Comparison of ENCODE assay signal across 11 cellular contexts in genomic region chr1:1431006-1431844, GRCh38. TPM values are rescaled to one million over a fixed set of nuclear protein-coding genes. Genes with fewer than 3 reads are reported as not detected.
A peak's percentile ranks its signal among the peaks of the same experiment; 100 is the strongest.
DNase-seq lines count a peak whose midpoint lies in the region; FAIRE-seq and TF ChIP-seq lines count a peak whose summit lies in the region.
"Had no signal": no experiment of that assay in that cellular context is flagged by ENCODE, and none has a peak within 500 bp of the region (broad histone marks: within the 10 kb centered on the region; RNA-seq: fewer than 3 reads in every experiment).

No MANE protein-coding gene starts in this region.

- H3K9me3 ChIP-seq in esophagus muscularis mucosa: no peaks in the 10 kb centered on the region
- no peaks in the 10 kb centered on the region for H3K9me3 ChIP-seq in muscle layer of colon (ENCODE audit: low read length)
- H3K9me3 ChIP-seq in tibial nerve: no peaks in the 10 kb centered on the region
- H3K9me3 ChIP-seq in SK-N-SH: no peaks in the 10 kb centered on the region
- H3K9me3 ChIP-seq in small intestine (ENCODE audit: control insufficient read depth, low read depth): no peaks in the 10 kb centered on the region

- no peak overlapping the region for H3K9ac ChIP-seq in muscle layer of colon (ENCODE audit: low read length)
- no peak overlapping the region for H3K9ac ChIP-seq in SK-N-SH

- H3K27ac ChIP-seq in esophagus muscularis mucosa (replicated peaks in 1 of 4) (peak overlapping the region; percentile 96 to 98 (median 97)), muscle layer of colon (ENCODE audit: low read depth, low read length) (peak overlapping the region; percentile 94), tibial nerve (peak overlapping the region; percentile 49 to 99 (median 86)), SK-N-SH (ENCODE audit: low read depth in 2 of 2, low read length in 1 of 2) (no peak overlapping the region; a peak in 1 of 4 replicates), small intestine (ENCODE audit: low read depth in 1 of 2, low read length in 1 of 2) (peak overlapping the region in 1 of 2 donors; percentile 91)

- FAIRE-seq in small intestine (lab: Jason Lieb, UNC): no peak

- intact Hi-C loops in esophagus muscularis mucosa (cut with DNase I): no loop called here

- peaks cover 3% of the 10 kb centered on the region for H3F3A ChIP-seq in SK-N-SH (replicated peaks; ENCODE audit: insufficient read depth)

- H4K20me1 ChIP-seq in SK-N-SH (ENCODE audit: insufficient read depth): no peaks in the 10 kb centered on the region

- H3K9me2 ChIP-seq in SK-N-SH: no peaks in the 10 kb centered on the region

- TF ChIP-seq POLR2A in esophagus muscularis mucosa (IDR thresholded peaks at IDR 0.05; ENCODE audit: low read depth) (no peak), tibial nerve (IDR thresholded peaks at IDR 0.05) (no peak)

- H3K36me3 ChIP-seq in esophagus muscularis mucosa (no peaks in the 10 kb centered on the region), muscle layer of colon (ENCODE audit: insufficient read depth, low read length) (no peaks in the 10 kb centered on the region), tibial nerve (no peaks in the 10 kb centered on the region), SK-N-SH (replicated peaks in 1 of 2; ENCODE audit: control insufficient read depth in 1 of 2, insufficient read depth in 2 of 2, low read length in 1 of 2) (no peaks in the 10 kb centered on the region), small intestine (ENCODE audit: control insufficient read depth in 2 of 2, insufficient read depth in 2 of 2, low read length in 2 of 2) (no peaks in the 10 kb centered on the region)

- H3K27me3 ChIP-seq in esophagus muscularis mucosa (no peaks in the 10 kb centered on the region), muscle layer of colon (ENCODE audit: control insufficient read depth in 1 of 2, insufficient read depth in 2 of 2, low read length in 2 of 2) (no peaks in the 10 kb centered on the region), tibial nerve (peaks cover 0 to 10% of the 10 kb centered on the region in 2 donors), SK-N-SH (ENCODE audit: insufficient read depth) (no peaks in the 10 kb centered on the region), small intestine (ENCODE audit: control insufficient read depth in 2 of 2, insufficient read depth in 2 of 2, low read length in 2 of 2) (no peaks in the 10 kb centered on the region)

- DNase-seq in NCI-H2171 (lab: John Stamatoyannopoulos, UW): peak; percentile 44
- DNase-seq in esophagus muscularis mucosa (ENCODE audit: extremely low spot score): no peak
- DNase-seq in tibial nerve (ENCODE audit: low spot score in 2 of 2): no peak
- no peak for DNase-seq in SK-N-SH
- no peak for DNase-seq in mucosa of gallbladder (ENCODE audit: low spot score)
- no peak for DNase-seq in small intestine
- no peak for DNase-seq in NCI-H2029 treated with DMSO at 0.1 percent for 48 hours (lab: John Stamatoyannopoulos, UW)
- DNase-seq: DND-41, HFFc6 had no signal

- POLR2A ChIA-PET in SK-N-SH (lab: Yijun Ruan, JAX): no interaction called here

- H3K4me3 ChIP-seq in esophagus muscularis mucosa: peak overlapping the region; percentile 32 to 67 (median 39)
- H3K4me3 ChIP-seq in muscle layer of colon (ENCODE audit: low read depth in 1 of 2, low read length in 2 of 2): no peak overlapping the region
- peak overlapping the region in 3 of 4 donors; percentile 6 to 72 (median 8) for H3K4me3 ChIP-seq in tibial nerve
- no peak overlapping the region for H3K4me3 ChIP-seq in SK-N-SH (ENCODE audit: low read depth in 2 of 2, low read length in 1 of 2)
- H3K4me3 ChIP-seq in small intestine (ENCODE audit: low read depth in 1 of 2, low read length in 2 of 2): no peak overlapping the region

- no peak overlapping the region for H3K4me2 ChIP-seq in SK-N-SH

- H3K79me2 ChIP-seq in SK-N-SH (ENCODE audit: insufficient read depth): no peaks in the 10 kb centered on the region

- H2AFZ ChIP-seq in SK-N-SH (ENCODE audit: low read depth): no peak overlapping the region

- CTCF ChIA-PET in SK-N-SH (lab: Yijun Ruan, JAX): interaction anchor here (2.1 kb wide), 1 partner anchor 9 kb away, joined by 6 read pairs; no protein-coding TSS in a partner anchor

- TF ChIP-seq CTCF in esophagus muscularis mucosa (IDR thresholded peaks at IDR 0.05) (no peak), tibial nerve (IDR thresholded peaks at IDR 0.05) (no peak), SK-N-SH (IDR thresholded peaks at IDR 0.05) (no peak)

- WGBS in esophagus muscularis mucosa: 34% methylated on average over 9 of the region's 18 CpGs
- WGBS in tibial nerve, 2 donors: 22 to 29% methylated on average over 8 to 9 of the region's 18 CpGs
- WGBS in SK-N-SH (ENCODE audit: low lambda C conversion rate): 86% methylated on average over 4 of the region's 18 CpGs
- WGBS in small intestine, 3 donors: 52 to 63% (median 59%) methylated on average over 15 to 18 of the region's 18 CpGs

- H3K4me1 ChIP-seq in esophagus muscularis mucosa: peaks cover 79 to 99% (median 93%) of the 10 kb centered on the region in 4 donors
- peaks cover 58% of the 10 kb centered on the region for H3K4me1 ChIP-seq in muscle layer of colon (ENCODE audit: insufficient read depth, low read length)
- H3K4me1 ChIP-seq in tibial nerve: peaks cover 10 to 90% (median 70%) of the 10 kb centered on the region in 4 donors
- peaks cover 0 to 25% of the 10 kb centered on the region in 2 experiments; a peak in 1 of 4 replicates for H3K4me1 ChIP-seq in SK-N-SH (ENCODE audit: control insufficient read depth in 1 of 2, insufficient read depth in 2 of 2, low read depth in 1 of 2, low read length in 1 of 2)
- peaks cover 0 to 6% of the 10 kb centered on the region in 2 donors for H3K4me1 ChIP-seq in small intestine (ENCODE audit: control insufficient read depth in 2 of 2, insufficient read depth in 1 of 2, low read depth in 1 of 2, low read length in 1 of 2)

- TF ChIP-seq RAD21 in SK-N-SH (IDR thresholded peaks at IDR 0.05; ENCODE audit: low read length): no peak

- TF ChIP-seq EP300 in esophagus muscularis mucosa (IDR thresholded peaks at IDR 0.05): no peak
- no peak for TF ChIP-seq EP300 in tibial nerve (IDR thresholded peaks at IDR 0.05)
- no peak for TF ChIP-seq EP300 in SK-N-SH (IDR thresholded peaks at IDR 0.05; ENCODE audit: borderline replicate concordance in 1 of 2, low read depth in 1 of 2, low read length in 1 of 2)

TF ChIP-seq in SK-N-SH, 30 proteins besides CTCF, POLR2A, EP300 and RAD21:
- no peak for TF ChIP-seq TEAD4 (IDR thresholded peaks at IDR 0.05; ENCODE audit: borderline replicate concordance, insufficient read depth)
- TF ChIP-seq FOXJ3 (CRISPR knock-in tag; IDR thresholded peaks at IDR 0.05): no peak
- no peak for TF ChIP-seq MEF2A (IDR thresholded peaks at IDR 0.05; ENCODE audit: borderline replicate concordance, low read depth)
- TF ChIP-seq, protein P1, sequence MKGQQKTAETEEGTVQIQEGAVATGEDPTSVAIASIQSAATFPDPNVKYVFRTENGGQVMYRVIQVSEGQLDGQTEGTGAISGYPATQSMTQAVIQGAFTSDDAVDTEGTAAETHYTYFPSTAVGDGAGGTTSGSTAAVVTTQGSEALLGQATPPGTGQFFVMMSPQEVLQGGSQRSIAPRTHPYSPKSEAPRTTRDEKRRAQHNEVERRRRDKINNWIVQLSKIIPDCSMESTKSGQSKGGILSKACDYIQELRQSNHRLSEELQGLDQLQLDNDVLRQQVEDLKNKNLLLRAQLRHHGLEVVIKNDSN (IDR thresholded peaks at IDR 0.05; ENCODE audit: borderline replicate concordance, low read depth): no peak
- TF ChIP-seq CHD2 (IDR thresholded peaks at IDR 0.05; ENCODE audit: low read length, partially characterized antibody): no peak
- no peak for TF ChIP-seq EZH2phosphoT487 (IDR thresholded peaks at IDR 0.05; ENCODE audit: borderline replicate concordance, low read depth)
- TF ChIP-seq GATA2 (CRISPR knock-in tag; IDR thresholded peaks at IDR 0.05): no peak
- TF ChIP-seq RXRA (IDR thresholded peaks at IDR 0.05; ENCODE audit: borderline replicate concordance, low read depth): no peak
- no peak for TF ChIP-seq JUND (IDR thresholded peaks at IDR 0.05)

RNA-seq across cellular contexts. Expression of gene VWA1, which starts 4.3 kb away (rescaled TPM):
- 100 to 1,000 TPM in 2 of 4 donors, 10 to 100 TPM in 2; 99.7 to 168 (median 116) TPM for total RNA-seq in esophagus muscularis mucosa
- total RNA-seq in tibial nerve: 100 to 1,000 TPM; 142 to 261 (median 161) TPM
- polyA plus RNA-seq in SK-N-SH (2012; rRNA removed): 5.3 and 7.4 TPM in 2 replicates
- 3.2 and 5.0 TPM in 2 replicates for polyA plus RNA-seq in SK-N-SH (2012; cell fraction: cytosol; rRNA removed)
- 5.7 and 8.5 TPM in 2 replicates for polyA plus RNA-seq in SK-N-SH (2012; cell fraction: nucleus; rRNA removed)
- total RNA-seq in mucosa of gallbladder: 122 TPM
- 10 to 100 TPM in 1 of 3 donors, 1 to 10 TPM in 1, under 1 TPM in 1; 0.67 to 12.7 (median 1.1) TPM for polyA plus RNA-seq in small intestine

RNA-seq across cellular contexts. Expression of gene ANKRD65, which starts 10.1 kb away (rescaled TPM):
- total RNA-seq in esophagus muscularis mucosa (10 to 100 TPM in 2 of 4 donors, 1 to 10 TPM in 2; 8.1 to 19.2 (median 9.8) TPM), tibial nerve (10 to 100 TPM; 13.8 to 32.6 (median 19.4) TPM), mucosa of gallbladder (10.1 TPM)
- polyA plus RNA-seq in SK-N-SH (2012; rRNA removed) (0.06 and 0.07 TPM in 2 replicates), small intestine (1 to 10 TPM; 1.1 to 1.7 (median 1.4) TPM)
- polyA plus RNA-seq in SK-N-SH (2012; cell fraction: cytosol; rRNA removed): 0.04 and 0.05 TPM in 2 replicates
- 0.43 and 0.46 TPM in 2 replicates for polyA plus RNA-seq in SK-N-SH (2012; cell fraction: nucleus; rRNA removed)
- total RNA-seq: T-helper 1 cell treated with Interleukin-12 subunit alpha and Interleukin-12 subunit beta and Interleukin-4 antibody, amounts not matched to agents 30 ng/mL and 1 ng/mL, for 36 hours had no signal

RNA-seq across cellular contexts. Expression of gene ATAD3C, which starts 18.3 kb away (rescaled TPM):
- 1 to 10 TPM in 1 of 4 donors, under 1 TPM in 3; 0.32 to 2.4 (median 0.58) TPM for total RNA-seq in esophagus muscularis mucosa
- 1 to 10 TPM in 3 of 4 donors, under 1 TPM in 1; 0.42 to 9.9 (median 3.2) TPM for total RNA-seq in tibial nerve
- 0.38 and 0.49 TPM in 2 replicates for polyA plus RNA-seq in SK-N-SH (2012; rRNA removed)
- 0.22 and 0.27 TPM in 2 replicates for polyA plus RNA-seq in SK-N-SH (2012; cell fraction: cytosol; rRNA removed)
- 0.37 and 0.52 TPM in 2 replicates for polyA plus RNA-seq in SK-N-SH (2012; cell fraction: nucleus; rRNA removed)
- 7.0 TPM for total RNA-seq in mucosa of gallbladder
- polyA plus RNA-seq in small intestine: under 1 TPM in 2 of 3 donors, not detected in 1; 0.27 to 0.66 TPM

RNA-seq across cellular contexts. Expression of gene MRPL20, which starts 24.1 kb away (rescaled TPM):
- total RNA-seq in esophagus muscularis mucosa (100 to 1,000 TPM; 144 to 175 (median 155) TPM), tibial nerve (100 to 1,000 TPM in 3 of 4 donors, 10 to 100 TPM in 1; 84.9 to 165 (median 139) TPM), mucosa of gallbladder (99.2 TPM)
- polyA plus RNA-seq in SK-N-SH (2012; rRNA removed) (159 and 210 TPM in 2 replicates), small intestine (100 to 1,000 TPM; 162 to 221 (median 172) TPM)
- polyA plus RNA-seq in SK-N-SH (2012; cell fraction: cytosol; rRNA removed): 202 and 236 TPM in 2 replicates
- polyA plus RNA-seq in SK-N-SH (2012; cell fraction: nucleus; rRNA removed): 104 and 133 TPM in 2 replicates

RNA-seq across cellular contexts. Expression of gene CCNL2, which starts 32.1 kb away (rescaled TPM):
- total RNA-seq in esophagus muscularis mucosa (100 to 1,000 TPM in 2 of 4 donors, 10 to 100 TPM in 2; 73.4 to 136 (median 108) TPM), tibial nerve (100 to 1,000 TPM; 311 to 362 (median 339) TPM), mucosa of gallbladder (194 TPM)
- polyA plus RNA-seq in SK-N-SH (2012; rRNA removed) (362 and 475 TPM in 2 replicates), small intestine (100 to 1,000 TPM in 2 of 3 donors, 10 to 100 TPM in 1; 71.9 to 222 (median 175) TPM)
- polyA plus RNA-seq in SK-N-SH (2012; cell fraction: cytosol; rRNA removed): 51.6 and 68.2 TPM in 2 replicates
- polyA plus RNA-seq in SK-N-SH (2012; cell fraction: nucleus; rRNA removed): 3,259 and 3,720 TPM in 2 replicates

Comparison
In these comparisons a context has a peak if more than half of its experiments do, and no peak if none do; other contexts are left out.
1. H3K27ac ChIP-seq: peak in esophagus muscularis mucosa (4 of 4), muscle layer of colon (single experiment) and tibial nerve (4 of 4); none in SK-N-SH (0 of 2).
2. H3K4me3 ChIP-seq: peak in esophagus muscularis mucosa (4 of 4) and tibial nerve (3 of 4); none in muscle layer of colon (0 of 2), SK-N-SH (0 of 2) and small intestine (0 of 2).